24 cellular contexts compared by ENCODE assay signal in the genomic region with DNA sequence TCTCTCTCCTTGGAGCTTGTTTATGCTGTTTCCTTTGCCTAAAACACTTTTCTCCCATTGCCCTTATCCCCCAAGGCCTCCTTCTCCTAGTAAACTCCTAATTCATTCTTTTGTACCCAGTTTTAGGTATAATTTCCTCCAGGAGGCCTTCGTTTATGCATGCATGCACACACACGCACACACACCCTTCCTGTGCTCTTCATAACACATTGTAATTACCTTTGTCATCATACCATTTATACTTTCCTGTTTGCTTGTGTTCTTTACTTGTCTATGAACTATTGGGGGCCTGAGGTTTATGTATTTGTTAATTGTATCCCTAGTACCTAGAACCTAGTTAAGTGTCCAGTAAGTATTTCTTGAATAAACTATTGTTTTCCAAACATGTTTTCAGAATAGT. TPM values are rescaled to one million over a fixed set of nuclear protein-coding genes. Genes with fewer than 3 reads are reported as not detected.
A peak's percentile ranks its signal among the peaks of the same experiment; 100 is the strongest.
DNase-seq lines count a peak whose midpoint lies in the region; ATAC-seq and TF ChIP-seq lines count a peak whose summit lies in the region.
"Had no signal": no experiment of that assay in that cellular context is flagged by ENCODE, and none has a peak within 500 bp of the region (broad histone marks: within the 10 kb centered on the region; RNA-seq: fewer than 3 reads in every experiment).

No MANE protein-coding gene starts in this region.

- POLR2A ChIA-PET in activated B cell treated with CpG ODN at 0.5 μM for 24 hours (lab: Charles Lee): no interaction called here

- WGBS in heart left ventricle, 4 donors: 51 to 67% (median 59%) methylated on average over 2 of the region's 2 CpGs
- 49% methylated on average over 2 of the region's 2 CpGs; no CpG with 5 or more reads in 1 of the 2 donors for WGBS in transverse colon (ENCODE audit: low coverage in 1 of 2), 2 donors

- H3K4me1 ChIP-seq in cardiac muscle cell (ENCODE audit: low read depth): peaks cover 3% of the 10 kb centered on the region
- H3K4me1 ChIP-seq in heart left ventricle: peaks cover 0 to 4% (median 0%) of the 10 kb centered on the region in 12 donors
- peaks cover 0 to 23% (median 5%) of the 10 kb centered on the region in 4 donors for H3K4me1 ChIP-seq in transverse colon
- H3K4me1 ChIP-seq: right lobe of liver, testis had no signal

- ATAC-seq in heart left ventricle: no peak
- no peak for ATAC-seq in activated B cell treated with CpG ODN at 0.5 μM for 24 hours (ENCODE audit: low read depth)
- ATAC-seq in GM21786 (IDR thresholded peaks at IDR 0.05; ENCODE audit: unreplicated experiment): no peak
- ATAC-seq: left ventricle myocardium superior, right lobe of liver had no signal

- H3K4me3 Mint-ChIP-seq in activated B cell treated with CpG ODN at 0.5 μM for 24 hours: peak overlapping the region; percentile 61
- H3K4me3 Mint-ChIP-seq: activated naive CD4-positive, alpha-beta T cell treated with anti-CD3 and anti-CD28 coated beads for 36 hours; activated T-cell treated with anti-CD3 and anti-CD28 coated beads, Interleukin-2, amount 50 U/mL, for 24 hours; CD4-positive, alpha-beta memory T cell; endodermal cell had no signal

- no peak for TF ChIP-seq EP300 in transverse colon (IDR thresholded peaks at IDR 0.05; ENCODE audit: low read depth)

- H3K27ac Mint-ChIP-seq in activated B cell treated with CpG ODN at 0.5 μM for 24 hours: peak overlapping the region; percentile 89
- H3K27ac Mint-ChIP-seq: activated naive CD4-positive, alpha-beta T cell treated with anti-CD3 and anti-CD28 coated beads for 36 hours; activated T-cell treated with anti-CD3 and anti-CD28 coated beads, Interleukin-2, amount 50 U/mL, for 24 hours; endodermal cell had no signal

- H3K36me3 Mint-ChIP-seq in activated B cell treated with CpG ODN at 0.5 μM for 24 hours (ENCODE audit: low read depth): peaks cover 49% of the 10 kb centered on the region

- no peaks in the 10 kb centered on the region for H3K9me3 ChIP-seq in cardiac muscle cell (ENCODE audit: low read depth)
- H3K9me3 ChIP-seq in heart left ventricle: no peaks in the 10 kb centered on the region
- H3K9me3 ChIP-seq in transverse colon: no peaks in the 10 kb centered on the region
- H3K9me3 ChIP-seq: right lobe of liver, testis had no signal

- TF ChIP-seq POLR2A in heart left ventricle (IDR thresholded peaks at IDR 0.05) (no peak), transverse colon (IDR thresholded peaks at IDR 0.05) (no peak)

- intact Hi-C loops in heart left ventricle (cut with DNase I): no loop called here
- intact Hi-C loops in activated B cell treated with CpG ODN at 0.5 μM for 24 hours (cut with micrococcal nuclease): no loop called here
- intact Hi-C loops in transverse colon (cut with DNase I; ENCODE audit: low total_unique reads): no loop called here

- TF ChIP-seq CTCF in cardiac muscle cell (IDR thresholded peaks at IDR 0.05; ENCODE audit: low read depth, low read length): no peak
- no peak for TF ChIP-seq CTCF in heart left ventricle (IDR thresholded peaks at IDR 0.05)
- TF ChIP-seq CTCF in activated B cell treated with CpG ODN at 0.5 μM for 24 hours (IDR thresholded peaks at IDR 0.05): no peak
- TF ChIP-seq CTCF in transverse colon (IDR thresholded peaks at IDR 0.05): no peak

- in situ Hi-C loops in transverse colon (cut with MboI; ENCODE audit: low pct_ligation_motif_present in 1 of 4, low pct_unique_long_range_greater_than_20kb in 1 of 4, low sequenced_read_pairs in 3 of 4) (no loop called here), G401 (cut with HindIII; ENCODE audit: low sequenced_read_pairs) (no loop called here)

- H3K27me3 ChIP-seq in cardiac muscle cell (no peaks in the 10 kb centered on the region), heart left ventricle (no peaks in the 10 kb centered on the region), transverse colon (no peaks in the 10 kb centered on the region)
- H3K27me3 ChIP-seq: right lobe of liver, testis had no signal

- H3K27ac ChIP-seq in cardiac muscle cell (peak overlapping the region; percentile 72), heart left ventricle (no peak overlapping the region), transverse colon (peak overlapping the region; percentile 46 to 69 (median 57))
- H3K27ac ChIP-seq: right lobe of liver, testis had no signal

- no peak for DNase-seq in cardiac muscle cell (ENCODE audit: low read depth in 1 of 2, low spot score in 1 of 2)
- no peak for DNase-seq in heart left ventricle
- no peak for DNase-seq in activated B cell treated with CpG ODN at 0.5 μM for 24 hours
- peak; percentile 43 for DNase-seq in kidney tubule cell (ENCODE audit: low spot score)
- DNase-seq in transverse colon: no peak
- no peak for DNase-seq in G401 (ENCODE audit: low spot score)
- no peak for DNase-seq in HCEC 1CT
- DNase-seq: activated CD4-positive, alpha-beta T cell treated with anti-CD3 and anti-CD28 coated beads, Interleukin-2, amount 50 U/mL, for 48 hours; activated naive CD4-positive, alpha-beta T cell treated with anti-CD3 and anti-CD28 coated beads for 36 hours; activated T-cell treated with anti-CD3 and anti-CD28 coated beads, Interleukin-2, amount 50 U/mL, for 24 hours; aorta; CD4-positive, alpha-beta memory T cell; endodermal cell; head of caudate nucleus; KBM-7; left ventricle myocardium superior; NCI-H1048; NCI-H187 treated with DMSO at 0.1 percent for 48 hours; NCI-H2227 treated with DMSO at 0.1 percent for 48 hours; NCI-H748 treated with DMSO at 0.1 percent for 48 hours; right lobe of liver; Right ventricle myocardium superior; testis had no signal

- H3K36me3 ChIP-seq in cardiac muscle cell (peaks cover 3% of the 10 kb centered on the region), heart left ventricle (peaks cover 0 to 79% (median 21%) of the 10 kb centered on the region in 9 donors), transverse colon (no peaks in the 10 kb centered on the region)

- H3K4me3 ChIP-seq in cardiac muscle cell: no peak overlapping the region
- H3K4me3 ChIP-seq in heart left ventricle: no peak overlapping the region
- H3K4me3 ChIP-seq in transverse colon: no peak overlapping the region
- H3K4me3 ChIP-seq: right lobe of liver, testis had no signal

- CTCF ChIA-PET in activated B cell treated with CpG ODN at 0.5 μM for 24 hours (lab: Charles Lee): no interaction called here

- H3K27me3 Mint-ChIP-seq in activated B cell treated with CpG ODN at 0.5 μM for 24 hours: no peaks in the 10 kb centered on the region
- H3K27me3 Mint-ChIP-seq: activated T-cell treated with anti-CD3 and anti-CD28 coated beads, Interleukin-2, amount 50 U/mL, for 24 hours; CD4-positive, alpha-beta memory T cell had no signal

- no peaks in the 10 kb centered on the region for H3K9me3 Mint-ChIP-seq in activated B cell treated with CpG ODN at 0.5 μM for 24 hours
- H3K9me3 Mint-ChIP-seq: activated naive CD4-positive, alpha-beta T cell treated with anti-CD3 and anti-CD28 coated beads for 36 hours; activated T-cell treated with anti-CD3 and anti-CD28 coated beads, Interleukin-2, amount 50 U/mL, for 24 hours; CD4-positive, alpha-beta memory T cell had no signal

- peaks cover 33% of the 10 kb centered on the region for H3K4me1 Mint-ChIP-seq in activated B cell treated with CpG ODN at 0.5 μM for 24 hours
- H3K4me1 Mint-ChIP-seq: endodermal cell had no signal

RNA-seq across cellular contexts. Expression of gene XIAP, which starts 45.5 kb away (rescaled TPM):
- total RNA-seq in cardiac muscle cell: 24.7 and 39.0 TPM in 2 replicates
- polyA plus RNA-seq in cardiac muscle cell: 4.9 and 7.2 TPM in 2 replicates
- 10 to 100 TPM; 19.5 to 44.3 (median 26.5) TPM for total RNA-seq in heart left ventricle
- 10 to 100 TPM in 1 of 2 donors, 1 to 10 TPM in 1; 6.8 to 15.5 TPM for polyA plus RNA-seq in heart left ventricle
- 32.0 and 43.6 TPM in 2 replicates for total RNA-seq in activated B cell treated with CpG ODN at 0.5 μM for 24 hours
- 10 to 100 TPM; 15.1 to 60.3 (median 41.2) TPM for total RNA-seq in transverse colon
- total RNA-seq in G401 (2014; rRNA removed; shearing (Covaris generic)): 15.8 and 19.9 TPM in 2 replicates

RNA-seq across cellular contexts. Expression of gene STAG2, which starts 56.2 kb away (rescaled TPM):
- 43.8 and 70.6 TPM in 2 replicates for total RNA-seq in cardiac muscle cell
- 18.2 and 25.3 TPM in 2 replicates for polyA plus RNA-seq in cardiac muscle cell
- 10 to 100 TPM; 19.8 to 42.0 (median 27.0) TPM for total RNA-seq in heart left ventricle
- polyA plus RNA-seq in heart left ventricle: 10 to 100 TPM; 10.4 to 20.8 TPM
- 84.0 and 86.6 TPM in 2 replicates for total RNA-seq in activated B cell treated with CpG ODN at 0.5 μM for 24 hours
- total RNA-seq in transverse colon: 100 to 1,000 TPM in 1 of 4 donors, 10 to 100 TPM in 3; 20.7 to 103 (median 79.5) TPM
- 56.7 and 76.4 TPM in 2 replicates for total RNA-seq in G401 (2014; rRNA removed; shearing (Covaris generic))

Comparison
In these comparisons a context has a peak if more than half of its experiments do, and no peak if none do; other contexts are left out.
1. H3K27ac ChIP-seq: peak in cardiac muscle cell (single experiment) and transverse colon (4 of 4); none in heart left ventricle (0 of 12).